Comparison of ENCODE assay signal across 24 cellular contexts in genomic region chr2:26141145-26141769, GRCh38.
"Had no signal": no experiment of that assay in that cellular context is flagged by ENCODE, and none has a peak within 500 bp of the region (broad histone marks: within the 10 kb centered on the region; RNA-seq: fewer than 3 reads in every experiment).

No MANE protein-coding gene starts in this region.

- H3K4me3 Mint-ChIP-seq: activated B cell treated with CpG ODN at 0.5 μM for 24 hours; activated CD4-positive, alpha-beta T cell treated with anti-CD3 and anti-CD28 coated beads for 36 hours; activated T-cell treated with anti-CD3 and anti-CD28 coated beads, Interleukin-2, amount 50 U/mL, for 4 hours; immature natural killer cell; naive thymus-derived CD4-positive, alpha-beta T cell had no signal

- DNase-seq: activated B cell treated with CpG ODN at 0.5 μM for 24 hours; activated CD4-positive, alpha-beta T cell treated with anti-CD3 and anti-CD28 coated beads for 36 hours; activated CD4-positive, alpha-beta T cell treated with anti-CD3 and anti-CD28 coated beads, Interleukin-2, amount 50 U/mL, for 48 hours; activated CD8-positive, alpha-beta memory T cell treated with anti-CD3 and anti-CD28 coated beads, Interleukin-2, amount 50 U/mL, for 48 hours; activated naive CD4-positive, alpha-beta T cell treated with Interleukin-2 at 50 U/mL for 16 hours; activated T-cell treated with anti-CD3 and anti-CD28 coated beads, Interleukin-2, amount 50 U/mL, for 4 hours; anterior cingulate cortex; body of pancreas; effector CD4-positive, alpha-beta T cell; erythroblast; foreskin keratinocyte; immature natural killer cell; left lung; naive thymus-derived CD4-positive, alpha-beta T cell; ovary; right cardiac atrium; stimulated activated CD4-positive, alpha-beta T cell treated with anti-CD3 and anti-CD28 coated beads, Interleukin-1b, Interleukin-23, amount 100 ng/mL, for 48 hours; T1000; transverse colon had no signal

- H3K36me3 ChIP-seq: cardiac muscle cell, ovary, transverse colon had no signal

- H3K27ac Mint-ChIP-seq: activated B cell treated with CpG ODN at 0.5 μM for 24 hours; activated CD4-positive, alpha-beta T cell treated with anti-CD3 and anti-CD28 coated beads for 36 hours; activated T-helper 2 cell treated with anti-CD3 and anti-CD28 coated beads, Interferon-gamma antibody, Interleukin-2, Interleukin-4, amounts not matched to agents 10 μg/mL and 5 μg/mL and 100 μg/mL, durations not matched to agents 14 hours and 24 hours and 36 hours; immature natural killer cell had no signal

- H3K9me3 ChIP-seq: body of pancreas, left lung, neutrophil, ovary, transverse colon had no signal

- H3K27me3 ChIP-seq: body of pancreas, cardiac muscle cell, foreskin keratinocyte, neutrophil, ovary, transverse colon had no signal

- H3K4me1 Mint-ChIP-seq: activated CD4-positive, alpha-beta T cell treated with anti-CD3 and anti-CD28 coated beads for 36 hours; immature natural killer cell had no signal

- FAIRE-seq: urothelium cell line had no signal

- ATAC-seq: activated CD4-positive, alpha-beta T cell treated with anti-CD3 and anti-CD28 coated beads for 36 hours; activated T-cell treated with anti-CD3 and anti-CD28 coated beads, Interleukin-2, amount 50 U/mL, for 4 hours; body of pancreas; foreskin keratinocyte; left lung; naive thymus-derived CD4-positive, alpha-beta T cell; right cardiac atrium had no signal

- H3K27ac ChIP-seq: body of pancreas, cardiac muscle cell, foreskin keratinocyte, left lung, neutrophil, ovary, transverse colon had no signal

- H3K27me3 Mint-ChIP-seq: activated B cell treated with CpG ODN at 0.5 μM for 24 hours; activated CD4-positive, alpha-beta T cell treated with anti-CD3 and anti-CD28 coated beads for 36 hours; naive thymus-derived CD4-positive, alpha-beta T cell had no signal

- H3K9me3 Mint-ChIP-seq: activated B cell treated with CpG ODN at 0.5 μM for 24 hours; activated T-cell treated with anti-CD3 and anti-CD28 coated beads, Interleukin-2, amount 50 U/mL, for 4 hours; activated T-helper 2 cell treated with anti-CD3 and anti-CD28 coated beads, Interferon-gamma antibody, Interleukin-2, Interleukin-4, amounts not matched to agents 10 μg/mL and 5 μg/mL and 100 μg/mL, durations not matched to agents 14 hours and 24 hours and 36 hours; immature natural killer cell; naive thymus-derived CD4-positive, alpha-beta T cell had no signal

- H3K4me3 ChIP-seq: body of pancreas, cardiac muscle cell, left lung, lung, ovary, transverse colon had no signal
